ENCODE assay signal across 13 cellular contexts in the genomic region with DNA sequence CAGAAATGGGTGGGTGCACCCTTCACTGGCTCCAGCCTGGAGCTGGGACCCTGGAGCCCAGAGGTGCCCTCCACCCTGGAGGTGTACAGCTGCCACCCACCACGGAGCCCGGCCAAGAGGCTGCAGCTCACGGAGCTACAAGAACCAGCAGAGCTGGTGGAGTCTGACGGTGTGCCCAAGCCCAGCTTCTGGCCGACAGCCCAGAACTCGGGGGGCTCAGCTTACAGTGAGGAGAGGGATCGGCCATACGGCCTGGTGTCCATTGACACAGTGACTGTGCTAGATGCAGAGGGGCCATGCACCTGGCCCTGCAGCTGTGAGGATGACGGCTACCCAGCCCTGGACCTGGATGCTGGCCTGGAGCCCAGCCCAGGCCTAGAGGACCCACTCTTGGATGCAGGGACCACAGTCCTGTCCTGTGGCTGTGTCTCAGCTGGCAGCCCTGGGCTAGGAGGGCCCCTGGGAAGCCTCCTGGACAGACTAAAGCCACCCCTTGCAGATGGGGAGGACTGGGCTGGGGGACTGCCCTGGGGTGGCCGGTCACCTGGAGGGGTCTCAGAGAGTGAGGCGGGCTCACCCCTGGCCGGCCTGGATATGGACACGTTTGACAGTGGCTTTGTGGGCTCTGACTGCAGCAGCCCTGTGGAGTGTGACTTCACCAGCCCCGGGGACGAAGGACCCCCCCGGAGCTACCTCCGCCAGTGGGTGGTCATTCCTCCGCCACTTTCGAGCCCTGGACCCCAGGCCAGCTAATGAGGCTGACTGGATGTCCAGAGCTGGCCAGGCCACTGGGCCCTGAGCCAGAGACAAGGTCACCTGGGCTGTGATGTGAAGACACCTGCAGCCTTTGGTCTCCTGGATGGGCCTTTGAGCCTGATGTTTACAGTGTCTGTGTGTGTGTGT. TPM values are rescaled to one million over a fixed set of nuclear protein-coding genes. Genes with fewer than 3 reads are reported as not detected.
DNase-seq lines count a peak whose midpoint lies in the region; ATAC-seq and TF ChIP-seq lines count a peak whose summit lies in the region.
"Had no signal": no experiment of that assay in that cellular context is flagged by ENCODE, and none has a peak within 500 bp of the region (broad histone marks: within the 10 kb centered on the region; RNA-seq: fewer than 3 reads in every experiment).

No MANE protein-coding gene starts in this region.

- 85 to 92% methylated on average over 11 to 19 of the region's 19 CpGs for WGBS in body of pancreas, 2 donors

- H3K27me3 ChIP-seq in H7 (ENCODE audit: control insufficient read depth, insufficient read depth, low read length) = no peaks in the 10 kb centered on the region
- H3K27me3 ChIP-seq in SU-DHL-6 (ENCODE audit: low read length) = no peaks in the 10 kb centered on the region
- H3K27me3 ChIP-seq in naive thymus-derived CD4-positive, alpha-beta T cell (ENCODE audit: control insufficient read depth in 2 of 2, insufficient read depth in 2 of 2, low read length in 2 of 2) = no peaks in the 10 kb centered on the region
- H3K27me3 ChIP-seq in body of pancreas = no peaks in the 10 kb centered on the region

- CTCF ChIA-PET in naive thymus-derived CD4-positive, alpha-beta T cell (lab: Charles Lee) = interaction anchor here (0.5 to 1.2 kb wide), 2 partner anchors 42 to 174 kb away, joined by 3 read pairs; no protein-coding TSS in a partner anchor

- H3F3A ChIP-seq in SU-DHL-6 (ENCODE audit: insufficient read depth) = peaks cover 12% of the 10 kb centered on the region; the same call in 1 of the 2 replicates

- TF ChIP-seq CTCF in SU-DHL-6 (IDR thresholded peaks at IDR 0.05; ENCODE audit: insufficient read depth, low read length, poor library complexity, severe bottlenecking) (no peak), body of pancreas (IDR thresholded peaks at IDR 0.05) (no peak), chondrocyte (IDR thresholded peaks at IDR 0.05) (no peak)

- H3K36me3 ChIP-seq in H7 (replicated peaks; ENCODE audit: control insufficient read depth, insufficient read depth, low read length) = no peaks in the 10 kb centered on the region
- H3K36me3 ChIP-seq in SU-DHL-6 (ENCODE audit: low read length) = no peaks in the 10 kb centered on the region; the same call in none of the 2 replicates
- H3K36me3 ChIP-seq in naive thymus-derived CD4-positive, alpha-beta T cell (ENCODE audit: control insufficient read depth in 2 of 3, insufficient read depth in 3 of 3, low read length in 3 of 3) = peaks cover 14 to 53% (median 22%) of the 10 kb centered on the region in 3 experiments
- no peaks in the 10 kb centered on the region for H3K36me3 ChIP-seq in body of pancreas (replicated peaks in 1 of 2; ENCODE audit: insufficient read depth in 1 of 2, low read depth in 2 of 2)

- H3K9me2 ChIP-seq in SU-DHL-6 (replicated peaks; ENCODE audit: insufficient read depth, low read length) = no peaks in the 10 kb centered on the region

- H3K9ac ChIP-seq in SU-DHL-6 (ENCODE audit: low read length) = no peak overlapping the region
- H3K9ac ChIP-seq: parathyroid adenoma had no signal

- H3K36me3 Mint-ChIP-seq in activated CD4-positive, alpha-beta T cell treated with anti-CD3 and anti-CD28 coated beads, Interleukin-2, amount 10 ng/mL, durations not matched to agents 24 days and 14 days (ENCODE audit: low read depth) = peaks cover 86% of the 10 kb centered on the region
- peaks cover 16 to 77% (median 45%) of the 10 kb centered on the region in 5 donors for H3K36me3 Mint-ChIP-seq in naive thymus-derived CD4-positive, alpha-beta T cell
- peaks cover 9% of the 10 kb centered on the region for H3K36me3 Mint-ChIP-seq in chondrocyte (ENCODE audit: low read depth)

- H3K4me2 ChIP-seq in SU-DHL-6 (ENCODE audit: low read depth, low read length, poor library complexity, severe bottlenecking) = no peak overlapping the region

- no peak for DNase-seq in activated CD4-positive, alpha-beta T cell treated with anti-CD3 and anti-CD28 coated beads, Interleukin-2, amount 10 ng/mL, durations not matched to agents 24 days and 14 days
- no peak for DNase-seq in activated CD4-positive, alpha-beta T cell treated with anti-CD3 and anti-CD28 coated beads, Interleukin-2, amount 50 U/mL, for 1 hour
- DNase-seq in H7 = peak; percentile 47
- DNase-seq in naive thymus-derived CD4-positive, alpha-beta T cell = no peak
- no peak for DNase-seq in T1000 (lab: John Stamatoyannopoulos, UW)
- DNase-seq in body of pancreas = no peak
- DNase-seq in chondrocyte (ENCODE audit: low spot score) = no peak
- DNase-seq: anterior cingulate cortex, mesenchymal stem cell, NCI-H1694, trophoblast cell had no signal

- intact Hi-C loops in activated CD4-positive, alpha-beta T cell treated with anti-CD3 and anti-CD28 coated beads, Interleukin-2, amount 10 ng/mL, durations not matched to agents 24 days and 14 days (cut with micrococcal nuclease) = no loop called here
- intact Hi-C loops in naive thymus-derived CD4-positive, alpha-beta T cell (cut with micrococcal nuclease) = no loop called here
- intact Hi-C loops in body of pancreas (cut with DNase I) = loop anchor here (5.0 kb wide), 1 partner anchor 201 kb away; no protein-coding TSS in a partner anchor

- H3K9me3 Mint-ChIP-seq in activated CD4-positive, alpha-beta T cell treated with anti-CD3 and anti-CD28 coated beads, Interleukin-2, amount 10 ng/mL, durations not matched to agents 24 days and 14 days = peaks cover 8% of the 10 kb centered on the region
- peaks cover 0 to 20% (median 0%) of the 10 kb centered on the region in 11 donors for H3K9me3 Mint-ChIP-seq in naive thymus-derived CD4-positive, alpha-beta T cell
- H3K9me3 Mint-ChIP-seq in chondrocyte (ENCODE audit: low read depth) = peaks cover 3% of the 10 kb centered on the region

- ATAC-seq in naive thymus-derived CD4-positive, alpha-beta T cell = no peak
- ATAC-seq in body of pancreas = no peak

- POLR2A ChIA-PET in naive thymus-derived CD4-positive, alpha-beta T cell (lab: Charles Lee) = interaction anchor here (1.0 to 1.7 kb wide), 5 partner anchors 9 to 245 kb away, joined by 3 to 4 read pairs (median 3); no protein-coding TSS in a partner anchor

- no peaks in the 10 kb centered on the region for H3K79me2 ChIP-seq in SU-DHL-6 (ENCODE audit: insufficient read depth, low read length)
- H3K79me2 ChIP-seq: parathyroid adenoma had no signal

- H3K4me3 ChIP-seq in H7 (ENCODE audit: insufficient read depth, low read depth, low read length) = no peak overlapping the region
- H3K4me3 ChIP-seq in SU-DHL-6 (ENCODE audit: insufficient read depth, low read length, poor library complexity, severe bottlenecking) = no peak overlapping the region
- no peak overlapping the region for H3K4me3 ChIP-seq in naive thymus-derived CD4-positive, alpha-beta T cell (ENCODE audit: low read length)
- no peak overlapping the region for H3K4me3 ChIP-seq in body of pancreas

- H3K4me1 Mint-ChIP-seq in activated CD4-positive, alpha-beta T cell treated with anti-CD3 and anti-CD28 coated beads, Interleukin-2, amount 10 ng/mL, durations not matched to agents 24 days and 14 days = peaks cover 54% of the 10 kb centered on the region
- peaks cover 52 to 84% (median 63%) of the 10 kb centered on the region in 7 donors for H3K4me1 Mint-ChIP-seq in naive thymus-derived CD4-positive, alpha-beta T cell
- H3K4me1 Mint-ChIP-seq in chondrocyte (ENCODE audit: low read depth) = peaks cover 14% of the 10 kb centered on the region

- H3K4me3 Mint-ChIP-seq in activated CD4-positive, alpha-beta T cell treated with anti-CD3 and anti-CD28 coated beads, Interleukin-2, amount 10 ng/mL, durations not matched to agents 24 days and 14 days = no peak overlapping the region
- H3K4me3 Mint-ChIP-seq in naive thymus-derived CD4-positive, alpha-beta T cell = peak overlapping the region in 3 of 10 donors; percentile 12 to 80 (median 55)
- no peak overlapping the region for H3K4me3 Mint-ChIP-seq in chondrocyte (ENCODE audit: unreplicated experiment)

- no peaks in the 10 kb centered on the region for H3K27me3 Mint-ChIP-seq in activated CD4-positive, alpha-beta T cell treated with anti-CD3 and anti-CD28 coated beads, Interleukin-2, amount 10 ng/mL, durations not matched to agents 24 days and 14 days
- no peaks in the 10 kb centered on the region for H3K27me3 Mint-ChIP-seq in naive thymus-derived CD4-positive, alpha-beta T cell
- H3K27me3 Mint-ChIP-seq in chondrocyte (ENCODE audit: low read depth) = no peaks in the 10 kb centered on the region

- H3K4me1 ChIP-seq in naive thymus-derived CD4-positive, alpha-beta T cell (ENCODE audit: control insufficient read depth in 2 of 2, insufficient read depth in 2 of 2, low read length in 2 of 2) = peaks cover 48 to 67% of the 10 kb centered on the region in 2 donors
- H3K4me1 ChIP-seq in body of pancreas = no peaks in the 10 kb centered on the region
- H3K4me1 ChIP-seq: parathyroid adenoma had no signal

- H4K20me1 ChIP-seq in SU-DHL-6 (ENCODE audit: low read depth, low read length) = no peaks in the 10 kb centered on the region

- no peak for TF ChIP-seq POLR2A in body of pancreas (IDR thresholded peaks at IDR 0.05)

- H3K9me3 ChIP-seq in SU-DHL-6 (ENCODE audit: insufficient read depth, low read length) (no peaks in the 10 kb centered on the region), body of pancreas (peaks cover 0 to 12% (median 0%) of the 10 kb centered on the region in 3 donors)
- peaks cover 0 to 11% (median 0%) of the 10 kb centered on the region in 3 experiments for H3K9me3 ChIP-seq in naive thymus-derived CD4-positive, alpha-beta T cell (ENCODE audit: control insufficient read depth in 2 of 3, low read length in 3 of 3)

- H3K27ac Mint-ChIP-seq in activated CD4-positive, alpha-beta T cell treated with anti-CD3 and anti-CD28 coated beads, Interleukin-2, amount 10 ng/mL, durations not matched to agents 24 days and 14 days = peak overlapping the region; percentile 39
- peak overlapping the region in 8 of 9 donors; percentile 69 to 98 (median 94) for H3K27ac Mint-ChIP-seq in naive thymus-derived CD4-positive, alpha-beta T cell
- no peak overlapping the region for H3K27ac Mint-ChIP-seq in chondrocyte (ENCODE audit: unreplicated experiment)

- H2AFZ ChIP-seq in SU-DHL-6 (ENCODE audit: low read depth, low read length, severe bottlenecking) = no peak overlapping the region
- H2AFZ ChIP-seq: parathyroid adenoma had no signal

- peak overlapping the region; percentile 63; the same call in 1 of the 2 replicates for H3K27ac ChIP-seq in SU-DHL-6 (ENCODE audit: low read depth, low read length)
- H3K27ac ChIP-seq in naive thymus-derived CD4-positive, alpha-beta T cell (ENCODE audit: low read depth, low read length) = peak overlapping the region; percentile 57
- no peak overlapping the region for H3K27ac ChIP-seq in body of pancreas
- H3K27ac ChIP-seq: parathyroid adenoma had no signal

RNA-seq across cellular contexts. Expression of a gene that starts 46.8 kb away (rescaled TPM):
- total RNA-seq in activated CD4-positive, alpha-beta T cell treated with anti-CD3 and anti-CD28 coated beads, Interleukin-2, amount 10 ng/mL, durations not matched to agents 24 days and 14 days = 94.9 and 100 TPM in 2 replicates
- total RNA-seq in H7 (2014; rRNA removed; shearing (Covaris generic)) = 0.07 and 0.73 TPM in 2 replicates
- total RNA-seq in naive thymus-derived CD4-positive, alpha-beta T cell = 10 to 100 TPM; 24.6 to 40.9 (median 31.4) TPM
- 10 to 100 TPM; 37.1 to 52.1 TPM for polyA plus RNA-seq in naive thymus-derived CD4-positive, alpha-beta T cell
- under 1 TPM in 1 of 2 donors, not detected in 1; 0.26 TPM for total RNA-seq in body of pancreas
- total RNA-seq in chondrocyte = 2.1 to 11.3 TPM (median 2.2 TPM) in 3 replicates

Comparison
In these comparisons a context has a peak if more than half of its experiments do, and no peak if none do; other contexts are left out.
1. H3K27ac ChIP-seq: peak in SU-DHL-6 (single experiment) and naive thymus-derived CD4-positive, alpha-beta T cell (single experiment); none in body of pancreas (0 of 4).